In the genomic region with DNA sequence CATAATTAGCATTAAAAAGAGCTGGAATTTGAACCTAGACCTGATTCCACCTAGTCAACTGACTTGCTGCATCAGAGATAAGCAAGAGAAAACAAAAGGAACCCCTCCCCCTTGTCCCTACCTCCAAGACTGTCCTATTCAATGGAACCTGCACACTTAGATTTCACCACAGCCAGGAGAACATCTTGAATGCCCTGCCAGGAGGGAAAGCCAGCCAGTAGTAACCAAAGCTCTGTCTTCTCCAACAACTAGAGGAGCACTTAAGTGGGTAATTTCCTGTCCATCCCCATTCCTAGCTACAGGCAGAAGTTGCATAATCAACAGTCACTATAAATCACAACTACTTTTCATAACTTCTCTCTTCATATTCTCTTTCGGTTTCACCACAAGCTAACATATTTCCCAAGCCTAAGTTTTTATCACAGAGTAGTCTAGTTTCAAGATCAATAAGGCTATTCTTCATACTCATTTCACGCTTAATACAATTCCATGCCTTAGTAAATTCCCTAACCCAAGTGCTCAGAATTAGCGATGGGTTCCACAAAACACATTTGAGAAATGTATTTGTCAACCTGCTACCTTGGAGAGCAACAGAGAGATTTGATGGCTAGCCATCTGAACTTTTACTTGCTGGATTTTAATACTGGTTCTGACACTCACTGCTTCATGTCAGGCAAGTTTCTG, we compare ENCODE assay signal across 9 cellular contexts. TPM values are rescaled to one million over a fixed set of nuclear protein-coding genes. Genes with fewer than 3 reads are reported as not detected.
DNase-seq lines count a peak whose midpoint lies in the region; ATAC-seq and TF ChIP-seq lines count a peak whose summit lies in the region.
"Had no signal": no experiment of that assay in that cellular context is flagged by ENCODE, and none has a peak within 500 bp of the region (broad histone marks: within the 10 kb centered on the region; RNA-seq: fewer than 3 reads in every experiment).

No MANE protein-coding gene starts in this region.

- TF ChIP-seq CTCF in GM10266 (IDR thresholded peaks at IDR 0.05; ENCODE audit: control insufficient read depth, insufficient read depth, low read depth, missing control alignments) (no peak), choroid plexus epithelial cell (conservative IDR thresholded peaks at IDR 0.05; ENCODE audit: low read depth, low read length) (no peak), neural progenitor cell (IDR thresholded peaks at IDR 0.05) (no peak)

- peaks cover 8% of the 10 kb centered on the region for H3K36me3 Mint-ChIP-seq in neural progenitor cell

- peak; percentile 53 for DNase-seq in GM10266 (ENCODE audit: extremely low spot score)
- DNase-seq in NCI-H2029 (lab: John Stamatoyannopoulos, UW): peak; percentile 9
- DNase-seq in choroid plexus epithelial cell (ENCODE audit: low read depth): peak; percentile 43
- no peak for DNase-seq in neural progenitor cell (ENCODE audit: low spot score)
- DNase-seq in HAP-1 (ENCODE audit: low spot score in 2 of 2): no peak
- DNase-seq: effector CD8-positive, alpha-beta T cell had no signal

- H3K9me3 ChIP-seq in neural progenitor cell (ENCODE audit: low read depth): no peaks in the 10 kb centered on the region
- H3K9me3 ChIP-seq in HAP-1: 0 out of 2 replicates have a peak, but pooled peaks cover 2% of the 10 kb centered on the region

- H3K27ac ChIP-seq in neural progenitor cell: no peak overlapping the region

- no peak overlapping the region for H3K27ac Mint-ChIP-seq in neural progenitor cell

- peak overlapping the region; percentile 98 for H3K4me2 ChIP-seq in neural progenitor cell

- H3K79me2 ChIP-seq in neural progenitor cell (ENCODE audit: low read depth): peaks cover 68% of the 10 kb centered on the region

- ATAC-seq in activated CD4-positive, CD25-positive, alpha-beta regulatory T cell treated with anti-CD3 and anti-CD28 coated beads, Interleukin-2, amount 50 U/mL, for 24 hours: no peak
- ATAC-seq in HG03469 (IDR thresholded peaks at IDR 0.05; ENCODE audit: unreplicated experiment): no peak
- no peak for ATAC-seq in GM21723 (IDR thresholded peaks at IDR 0.05; ENCODE audit: unreplicated experiment)

- H3K27me3 Mint-ChIP-seq in neural progenitor cell (ENCODE audit: insufficient read depth, low read depth): peaks cover 7% of the 10 kb centered on the region

- no peak overlapping the region for H3K4me3 Mint-ChIP-seq in neural progenitor cell

- H3K4me1 ChIP-seq in neural progenitor cell (peaks cover 47% of the 10 kb centered on the region), HAP-1 (peaks cover 23% of the 10 kb centered on the region)

- H3K27me3 ChIP-seq in neural progenitor cell (no peaks in the 10 kb centered on the region), HAP-1 (ENCODE audit: low read depth) (no peaks in the 10 kb centered on the region)

- in situ Hi-C loops in HAP-1 (cut with MboI; ENCODE audit: low sequenced_read_pairs): no loop called here

- peaks cover 31% of the 10 kb centered on the region for H3K4me1 Mint-ChIP-seq in neural progenitor cell

- no peak overlapping the region for H2AFZ ChIP-seq in neural progenitor cell (replicated peaks)

- no peak overlapping the region for H3K9ac ChIP-seq in neural progenitor cell

- peaks cover 21% of the 10 kb centered on the region for H3F3A ChIP-seq in neural progenitor cell (ENCODE audit: low read depth)

- H4K20me1 ChIP-seq in neural progenitor cell (ENCODE audit: low read depth): peaks cover 39% of the 10 kb centered on the region

- no peaks in the 10 kb centered on the region for H3K36me3 ChIP-seq in neural progenitor cell
- H3K36me3 ChIP-seq in HAP-1 (replicated peaks): peaks cover 4% of the 10 kb centered on the region; the same call in 1 of the 2 replicates

- peaks cover 8% of the 10 kb centered on the region for H3K9me3 Mint-ChIP-seq in neural progenitor cell

- H3K4me3 ChIP-seq in choroid plexus epithelial cell (ENCODE audit: low read depth, low read length) (no peak overlapping the region), neural progenitor cell (peak overlapping the region; percentile 76), HAP-1 (no peak overlapping the region)

RNA-seq across cellular contexts. Expression of a gene that starts 2.2 kb away (rescaled TPM):
- total RNA-seq in neural progenitor cell (ENCODE audit: low replicate concordance): 37.4 and 48.1 TPM in 2 replicates

Comparison
In these comparisons a context has a peak if more than half of its experiments do, and no peak if none do; other contexts are left out.
1. DNase-seq: peak in GM10266 (single experiment), NCI-H2029 (single experiment) and choroid plexus epithelial cell (single experiment); none in neural progenitor cell (single experiment) and HAP-1 (0 of 2).